In genomic region chr20:10955166-10955565, GRCh38 we compare ENCODE assay signal across 20 cellular contexts.
"Had no signal": no experiment of that assay in that cellular context is flagged by ENCODE, and none has a peak within 500 bp of the region (broad histone marks: within the 10 kb centered on the region; RNA-seq: fewer than 3 reads in every experiment).

No MANE protein-coding gene starts in this region.

- H3K27me3 ChIP-seq: brain microvascular endothelial cell, esophagus muscularis mucosa, heart left ventricle, sigmoid colon, tibial artery had no signal

- H3K4me1 ChIP-seq: esophagus muscularis mucosa, lower lobe of right lung, sigmoid colon had no signal

- ATAC-seq: left lobe of liver; naive thymus-derived CD8-positive, alpha-beta T cell; stimulated activated naive CD8-positive, alpha-beta T cell treated with anti-CD3 and anti-CD28 coated beads, Interleukin-15, Interleukin-2, amounts not matched to agents 100 U/mL and 50 U/mL, for 24 hours had no signal

- H3K9me3 ChIP-seq: esophagus muscularis mucosa, heart left ventricle, lower lobe of right lung, sigmoid colon, tibial artery had no signal

- DNase-seq: activated B cell treated with CpG ODN at 0.5 μM for 24 hours; activated CD4-positive, alpha-beta memory T cell treated with anti-CD3 and anti-CD28 coated beads for 36 hours; activated CD4-positive, alpha-beta T cell treated with anti-CD3 and anti-CD28 coated beads for 4 hours; activated naive CD4-positive, alpha-beta T cell treated with anti-CD3 and anti-CD28 coated beads for 36 hours; activated naive CD8-positive, alpha-beta T cell treated with anti-CD3 and anti-CD28 coated beads, Interleukin-2, amount 10 ng/mL, durations not matched to agents 7 days and 5 days; activated T-cell treated with anti-CD3 and anti-CD28 coated beads, Interleukin-2, amount 50 U/mL, for 48 hours; amygdala; brain microvascular endothelial cell; caudate nucleus; effector memory CD4-positive, alpha-beta T cell; heart left ventricle; lower lobe of right lung; naive thymus-derived CD8-positive, alpha-beta T cell; sigmoid colon; stimulated activated CD4-positive, alpha-beta T cell treated with anti-CD3 and anti-CD28 coated beads, Interleukin-4, amount 100 ng/mL, for 4 hours; stimulated activated naive CD8-positive, alpha-beta T cell treated with anti-CD3 and anti-CD28 coated beads, Interleukin-15, Interleukin-2, amounts not matched to agents 100 U/mL and 50 U/mL, for 24 hours; tibial artery had no signal

- H3K27ac ChIP-seq: brain microvascular endothelial cell, esophagus muscularis mucosa, heart left ventricle, lower lobe of right lung, sigmoid colon, tibial artery had no signal

- H3K36me3 Mint-ChIP-seq: activated CD4-positive, alpha-beta memory T cell treated with anti-CD3 and anti-CD28 coated beads for 36 hours; activated naive CD8-positive, alpha-beta T cell treated with anti-CD3 and anti-CD28 coated beads, Interleukin-2, amount 10 ng/mL, durations not matched to agents 7 days and 5 days; naive thymus-derived CD8-positive, alpha-beta T cell had no signal

- H3K27ac Mint-ChIP-seq: activated B cell treated with CpG ODN at 0.5 μM for 24 hours; activated CD4-positive, alpha-beta memory T cell treated with anti-CD3 and anti-CD28 coated beads for 36 hours; activated naive CD4-positive, alpha-beta T cell treated with anti-CD3 and anti-CD28 coated beads for 36 hours; activated naive CD8-positive, alpha-beta T cell treated with anti-CD3 and anti-CD28 coated beads, Interleukin-2, amount 10 ng/mL, durations not matched to agents 7 days and 5 days; naive thymus-derived CD8-positive, alpha-beta T cell; T-helper 1 cell treated with Interleukin-12 subunit alpha and Interleukin-12 subunit beta and Interleukin-4 antibody, amounts not matched to agents 30 μg/mL and 1 μg/mL, for 36 hours had no signal

- H3K4me3 Mint-ChIP-seq: activated B cell treated with CpG ODN at 0.5 μM for 24 hours; activated CD4-positive, alpha-beta memory T cell treated with anti-CD3 and anti-CD28 coated beads for 36 hours; activated naive CD4-positive, alpha-beta T cell treated with anti-CD3 and anti-CD28 coated beads for 36 hours; activated naive CD8-positive, alpha-beta T cell treated with anti-CD3 and anti-CD28 coated beads, Interleukin-2, amount 10 ng/mL, durations not matched to agents 7 days and 5 days; naive thymus-derived CD8-positive, alpha-beta T cell; T-helper 1 cell treated with Interleukin-12 subunit alpha and Interleukin-12 subunit beta and Interleukin-4 antibody, amounts not matched to agents 30 μg/mL and 1 μg/mL, for 36 hours had no signal

- H3K27me3 Mint-ChIP-seq: activated B cell treated with CpG ODN at 0.5 μM for 24 hours; activated CD4-positive, alpha-beta memory T cell treated with anti-CD3 and anti-CD28 coated beads for 36 hours; activated naive CD8-positive, alpha-beta T cell treated with anti-CD3 and anti-CD28 coated beads, Interleukin-2, amount 10 ng/mL, durations not matched to agents 7 days and 5 days had no signal

- H3K4me1 Mint-ChIP-seq: activated B cell treated with CpG ODN at 0.5 μM for 24 hours; activated naive CD8-positive, alpha-beta T cell treated with anti-CD3 and anti-CD28 coated beads, Interleukin-2, amount 10 ng/mL, durations not matched to agents 7 days and 5 days; naive thymus-derived CD8-positive, alpha-beta T cell had no signal

- H3K36me3 ChIP-seq: brain microvascular endothelial cell, esophagus muscularis mucosa, heart left ventricle, lower lobe of right lung, sigmoid colon, tibial artery had no signal

- H3K4me3 ChIP-seq: esophagus muscularis mucosa, heart left ventricle, lower lobe of right lung, sigmoid colon, tibial artery had no signal

- H3K9me3 Mint-ChIP-seq: activated B cell treated with CpG ODN at 0.5 μM for 24 hours; activated CD4-positive, alpha-beta memory T cell treated with anti-CD3 and anti-CD28 coated beads for 36 hours; activated naive CD8-positive, alpha-beta T cell treated with anti-CD3 and anti-CD28 coated beads, Interleukin-2, amount 10 ng/mL, durations not matched to agents 7 days and 5 days; T-helper 1 cell treated with Interleukin-12 subunit alpha and Interleukin-12 subunit beta and Interleukin-4 antibody, amounts not matched to agents 30 μg/mL and 1 μg/mL, for 36 hours had no signal
